21 cellular contexts compared by ENCODE assay signal in the genomic region with DNA sequence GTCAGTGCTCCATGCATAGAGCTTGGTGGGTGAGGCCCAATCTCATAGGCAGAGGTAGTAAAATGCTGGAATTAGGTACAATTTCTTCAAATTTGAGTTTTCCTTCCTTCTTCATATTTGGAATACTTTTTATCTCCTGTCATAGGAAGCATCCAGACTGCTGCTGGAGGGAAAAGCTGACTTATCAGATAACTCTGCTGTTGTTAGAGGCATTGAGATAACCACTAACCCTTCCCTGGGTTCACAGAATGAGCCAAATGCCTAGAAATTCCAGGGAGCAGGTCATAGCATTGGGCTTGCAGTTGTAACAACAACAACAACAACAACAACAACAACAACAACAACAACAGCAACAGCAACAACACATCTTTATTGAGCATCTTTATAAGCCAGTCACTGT.
A peak's percentile ranks its signal among the peaks of the same experiment; 100 is the strongest.
DNase-seq lines count a peak whose midpoint lies in the region; ATAC-seq and TF ChIP-seq lines count a peak whose summit lies in the region.
"Had no signal": no experiment of that assay in that cellular context is flagged by ENCODE, and none has a peak within 500 bp of the region (broad histone marks: within the 10 kb centered on the region; RNA-seq: fewer than 3 reads in every experiment).

No MANE protein-coding gene starts in this region.

- DNase-seq in HS-27A (ENCODE audit: low read depth), result peak; percentile 12
- DNase-seq in brain microvascular endothelial cell, result peak; percentile 22
- no peak for DNase-seq in mucosa of gallbladder (ENCODE audit: low spot score)
- DNase-seq in GM10266 (ENCODE audit: extremely low spot score), result no peak
- DNase-seq: 8988T; ACHN; AML-193; BE2C; CD4-positive, alpha-beta T cell; CD8-positive, alpha-beta memory T cell; DMS 273 treated with DMSO at 0.1 percent for 48 hours; DMS79; EL; GDM1; H9 had no signal

- TF ChIP-seq CTCF in brain microvascular endothelial cell (IDR thresholded peaks at IDR 0.05; ENCODE audit: low read depth, low read length, missing control alignments) (no peak), GM10266 (IDR thresholded peaks at IDR 0.05; ENCODE audit: control insufficient read depth, insufficient read depth, low read depth, missing control alignments) (no peak)

- no peak for ATAC-seq in HG02678 (IDR thresholded peaks at IDR 0.05; ENCODE audit: unreplicated experiment)
- ATAC-seq: A549, GM23338, HCT116 had no signal

- H3K9me3 ChIP-seq in mesodermal cell (ENCODE audit: control insufficient read depth, low read length), result peaks cover 17% of the 10 kb centered on the region
- H3K9me3 ChIP-seq: A549, BE2C had no signal

- H3K27me3 ChIP-seq in brain microvascular endothelial cell (replicated peaks), result no peaks in the 10 kb centered on the region
- H3K27me3 ChIP-seq: BE2C; BLaER1 treated with 17β-estradiol and CSF1 and Interleukin-3, amounts not matched to agents 10 nM and 100 nM had no signal

- H3K4me3 ChIP-seq in brain microvascular endothelial cell (ENCODE audit: low read depth, low read length), result no peak overlapping the region
- no peak overlapping the region for H3K4me3 ChIP-seq in mesodermal cell (ENCODE audit: extremely low read depth, insufficient read depth, low read length, poor library complexity, severe bottlenecking)
- H3K4me3 ChIP-seq: A549; BLaER1 treated with 17β-estradiol and CSF1 and Interleukin-3, amounts not matched to agents 10 nM and 100 nM; GM23338 had no signal

- in situ Hi-C loops in brain microvascular endothelial cell (cut with HindIII; ENCODE audit: low pct_ligation_motif_present, low sequenced_read_pairs), result no loop called here

- H3K27ac ChIP-seq in brain microvascular endothelial cell (no peak overlapping the region), mesodermal cell (ENCODE audit: low read depth, low read length, severe bottlenecking) (peak overlapping the region; percentile 92)
- H3K27ac ChIP-seq: A549; BLaER1 treated with 17β-estradiol and CSF1 and Interleukin-3, amounts not matched to agents 10 nM and 100 nM had no signal

- H3K4me1 ChIP-seq in mesodermal cell (ENCODE audit: control insufficient read depth, insufficient read depth, low read length, poor library complexity, severe bottlenecking), result peaks cover 28% of the 10 kb centered on the region
- H3K4me1 ChIP-seq: A549, BE2C had no signal

- H3K36me3 ChIP-seq in brain microvascular endothelial cell (replicated peaks) (no peaks in the 10 kb centered on the region), mesodermal cell (ENCODE audit: control insufficient read depth, insufficient read depth, low read length) (no peaks in the 10 kb centered on the region)
- H3K36me3 ChIP-seq: BE2C; BLaER1 treated with 17β-estradiol and CSF1 and Interleukin-3, amounts not matched to agents 10 nM and 100 nM had no signal

Comparison
In these comparisons a context has a peak if more than half of its experiments do, and no peak if none do; other contexts are left out.
1. DNase-seq: peak in HS-27A (single experiment) and brain microvascular endothelial cell (single experiment); none in mucosa of gallbladder (single experiment) and GM10266 (single experiment).